7 cellular contexts compared by ENCODE assay signal in the genomic region with DNA sequence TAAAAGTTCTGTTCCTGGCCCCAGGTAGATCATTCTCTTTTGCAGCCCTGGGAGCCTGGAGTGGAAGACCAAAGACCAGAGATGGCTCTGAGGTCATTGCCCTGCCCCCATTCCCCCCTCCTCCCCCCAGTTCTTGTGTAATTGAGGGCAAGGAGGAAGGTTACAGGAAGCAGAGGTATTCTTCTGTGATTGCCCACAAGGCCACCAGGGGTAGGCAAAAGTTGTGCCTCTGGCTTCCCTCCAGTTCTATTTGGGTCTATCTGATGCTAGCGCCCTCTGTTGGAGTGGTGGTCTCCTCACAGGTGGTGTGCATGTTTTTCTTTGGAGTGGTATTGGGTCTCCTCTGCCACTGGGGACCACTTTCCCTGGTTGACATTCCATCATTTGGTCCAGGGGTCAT. TPM values are rescaled to one million over a fixed set of nuclear protein-coding genes. Genes with fewer than 3 reads are reported as not detected.
DNase-seq lines count a peak whose midpoint lies in the region; ATAC-seq, FAIRE-seq and TF ChIP-seq lines count a peak whose summit lies in the region.

No MANE protein-coding gene starts in this region.

- no peaks in the 10 kb centered on the region for H3K4me1 Mint-ChIP-seq in chondrocyte (ENCODE audit: low read depth)

- no peaks in the 10 kb centered on the region; the same call in 1 of the 2 replicates for H3K27me3 ChIP-seq in H7 (ENCODE audit: control insufficient read depth, insufficient read depth, low read length)

- H3K36me3 ChIP-seq in H7 (replicated peaks; ENCODE audit: control insufficient read depth, insufficient read depth, low read length): no peaks in the 10 kb centered on the region

- TF ChIP-seq POLR2A in GM18505 (IDR thresholded peaks at IDR 0.05; ENCODE audit: borderline replicate concordance, extremely low read depth, insufficient read depth, insufficient read length): no peak

- no peak overlapping the region for H3K27ac Mint-ChIP-seq in chondrocyte (ENCODE audit: unreplicated experiment)

- no peak for ATAC-seq in omental fat pad (ENCODE audit: low FRiP score)
- ATAC-seq in GM18505 (IDR thresholded peaks at IDR 0.05; ENCODE audit: unreplicated experiment): no peak

- no peaks in the 10 kb centered on the region for H3K36me3 Mint-ChIP-seq in chondrocyte (ENCODE audit: low read depth)

- no peak overlapping the region for H3K4me3 ChIP-seq in H7 (ENCODE audit: insufficient read depth, low read depth, low read length)

- no peak for FAIRE-seq in RCC 7860 (lab: Jason Lieb, UNC)

- H3K27me3 Mint-ChIP-seq in chondrocyte (ENCODE audit: low read depth): peaks cover 10% of the 10 kb centered on the region

- H3K9me3 Mint-ChIP-seq in chondrocyte (ENCODE audit: low read depth): peaks cover 5% of the 10 kb centered on the region

- peak; percentile 63 for DNase-seq in H7
- peak; percentile 24 for DNase-seq in RCC 7860 (ENCODE audit: low spot score)
- no peak for DNase-seq in chondrocyte (ENCODE audit: low spot score)
- DNase-seq in stimulated activated CD4-positive, alpha-beta T cell treated with anti-CD3 and anti-CD28 coated beads, Interleukin-15, amount 100 ng/mL, for 48 hours (ENCODE audit: low read depth in 2 of 2): peak; percentile 35
- no peak for DNase-seq in omental fat pad (ENCODE audit: low spot score)
- no peak for DNase-seq in NK-92 treated with Interleukin-12 subunit alpha and Interleukin-12 subunit beta, amount 100 ng/mL, for 24 hours (lab: John Stamatoyannopoulos, UW)

- TF ChIP-seq CTCF in chondrocyte (IDR thresholded peaks at IDR 0.05) (peak; percentile 48), omental fat pad (IDR thresholded peaks at IDR 0.05) (no peak)

- H3K4me3 Mint-ChIP-seq in chondrocyte (ENCODE audit: unreplicated experiment): no peak overlapping the region

RNA-seq across cellular contexts. Expression of gene CRY1, which starts 41.2 kb away (rescaled TPM):
- total RNA-seq in H7 (2014; rRNA removed; shearing (Covaris generic)): 44.0 and 44.9 TPM in 2 replicates
- total RNA-seq in chondrocyte (16.8 to 21.2 TPM (median 20.8 TPM) in 3 replicates), omental fat pad (10 to 100 TPM; 20.7 to 97.0 (median 52.9) TPM)

Comparison
In these comparisons a context has a peak if more than half of its experiments do, and no peak if none do; other contexts are left out.
1. DNase-seq: peak in H7 (single experiment), RCC 7860 (single experiment) and stimulated activated CD4-positive, alpha-beta T cell treated with anti-CD3 and anti-CD28 coated beads, Interleukin-15, amount 100 ng/mL, for 48 hours (2 of 2); none in chondrocyte (single experiment), omental fat pad (single experiment) and NK-92 treated with Interleukin-12 subunit alpha and Interleukin-12 subunit beta, amount 100 ng/mL, for 24 hours (single experiment).